ENCODE assay signal across 8 cellular contexts in the genomic region with DNA sequence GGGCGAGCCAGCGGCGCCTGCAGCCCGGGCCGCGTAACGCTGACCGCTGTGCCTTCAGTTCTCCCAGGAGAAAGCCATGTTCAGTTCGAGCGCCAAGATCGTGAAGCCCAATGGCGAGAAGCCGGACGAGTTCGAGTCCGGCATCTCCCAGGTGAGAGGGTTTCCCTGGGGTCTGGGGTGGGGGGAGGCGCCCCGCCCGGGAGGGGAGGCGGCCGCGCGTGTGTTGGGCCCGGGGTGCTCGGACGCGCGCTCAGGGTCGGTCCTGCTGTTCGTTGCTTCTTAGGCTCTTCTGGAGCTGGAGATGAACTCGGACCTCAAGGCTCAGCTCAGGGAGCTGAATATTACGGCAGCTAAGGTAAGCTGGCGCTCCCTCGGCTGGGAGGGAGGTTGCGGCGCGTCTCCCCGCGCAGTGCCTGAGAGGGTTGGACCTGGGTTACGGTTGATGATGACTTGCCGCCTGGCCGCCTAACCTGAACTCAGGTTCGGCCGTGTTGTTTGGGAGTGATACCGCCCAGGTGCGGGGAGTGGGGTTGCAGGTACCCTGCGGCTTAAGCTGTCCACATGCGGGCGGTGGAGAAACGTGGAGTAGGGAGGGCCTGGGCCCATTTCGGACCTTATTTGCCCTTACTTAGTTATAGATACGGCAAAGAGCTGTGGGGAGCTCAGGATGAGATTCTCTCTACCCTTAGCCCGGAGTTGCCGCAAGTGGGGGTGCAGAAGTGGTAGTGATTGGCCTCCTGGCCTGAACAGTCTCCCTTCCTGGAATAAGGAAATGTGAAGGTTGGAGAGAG. TPM values are rescaled to one million over a fixed set of nuclear protein-coding genes. Genes with fewer than 3 reads are reported as not detected.
A peak's percentile ranks its signal among the peaks of the same experiment; 100 is the strongest.
DNase-seq lines count a peak whose midpoint lies in the region; ATAC-seq and TF ChIP-seq lines count a peak whose summit lies in the region.

No MANE protein-coding gene starts in this region.

- no peak for TF ChIP-seq POLR2A in transverse colon (IDR thresholded peaks at IDR 0.05)

- CTCF ChIA-PET in WTC11 (lab: Charles Lee): no interaction called here

- POLR2A ChIA-PET in WTC11 (lab: Charles Lee): interaction anchor here (0.8 to 1.7 kb wide), 2 partner anchors 13 to 18 kb away, joined by 3 to 8 read pairs; partner anchors contain the start of gene RNASEH1

- intact Hi-C loops in transverse colon (cut with DNase I; ENCODE audit: low total_unique reads): no loop called here

- H3K4me1 Mint-ChIP-seq in WTC11: peaks cover 32% of the 10 kb centered on the region

- in situ Hi-C loops in transverse colon (cut with MboI; ENCODE audit: low pct_ligation_motif_present in 1 of 4, low pct_unique_long_range_greater_than_20kb in 1 of 4, low sequenced_read_pairs in 3 of 4): no loop called here

- H3K36me3 ChIP-seq in duodenal mucosa (ENCODE audit: control insufficient read depth in 1 of 2, insufficient read depth in 2 of 2, low read length in 2 of 2) (peaks cover 33 to 40% of the 10 kb centered on the region in 2 donors), mucosa of rectum (ENCODE audit: control insufficient read depth in 2 of 2, insufficient read depth in 2 of 2, low read length in 2 of 2) (peaks cover 31 to 38% of the 10 kb centered on the region in 2 donors), transverse colon (peaks cover 0 to 40% (median 12%) of the 10 kb centered on the region in 4 donors)

- 3 to 6% methylated on average over 3 to 32 of the region's 54 CpGs for WGBS in transverse colon (ENCODE audit: low coverage in 1 of 2), 2 donors

- peak overlapping the region; percentile 98 for H3K4me3 Mint-ChIP-seq in WTC11

- H3K9ac ChIP-seq in duodenal mucosa (ENCODE audit: low read depth in 1 of 2, low read length in 2 of 2) (peak overlapping the region; percentile 93 to 95), mucosa of rectum (ENCODE audit: low read depth in 1 of 2, low read length in 2 of 2) (peak overlapping the region; percentile 83 to 94)

- TF ChIP-seq CTCF in WTC11 (IDR thresholded peaks at IDR 0.05): no peak
- no peak for TF ChIP-seq CTCF in transverse colon (IDR thresholded peaks at IDR 0.05)

- peak; percentile 27 for ATAC-seq in HG03175 (IDR thresholded peaks at IDR 0.05; ENCODE audit: unreplicated experiment)
- ATAC-seq in WTC11: no peak

- TF ChIP-seq EP300 in transverse colon (IDR thresholded peaks at IDR 0.05; ENCODE audit: low read depth): no peak

- H3K27ac ChIP-seq in duodenal mucosa (ENCODE audit: low read depth, low read length) (peak overlapping the region; percentile 71), mucosa of rectum (ENCODE audit: low read depth in 2 of 2, low read length in 2 of 2) (peak overlapping the region; percentile 86 to 89), transverse colon (peak overlapping the region; percentile 87 to 91 (median 90))

- peak overlapping the region; percentile 97 for H3K27ac Mint-ChIP-seq in WTC11

- H3K4me1 ChIP-seq in duodenal mucosa (ENCODE audit: control insufficient read depth in 1 of 2, insufficient read depth in 2 of 2, low read length in 2 of 2): peaks cover 29 to 32% of the 10 kb centered on the region in 2 donors
- H3K4me1 ChIP-seq in mucosa of rectum (ENCODE audit: control insufficient read depth in 2 of 2, insufficient read depth in 2 of 2, low read length in 2 of 2): peaks cover 11 to 12% of the 10 kb centered on the region in 2 donors
- peaks cover 14 to 36% (median 32%) of the 10 kb centered on the region in 4 donors for H3K4me1 ChIP-seq in transverse colon

- peaks cover 52% of the 10 kb centered on the region for H3K36me3 Mint-ChIP-seq in WTC11

- H3K27me3 Mint-ChIP-seq in WTC11 (ENCODE audit: low read depth): no peaks in the 10 kb centered on the region

- H3K9me3 Mint-ChIP-seq in WTC11: no peaks in the 10 kb centered on the region

- peak; percentile 37 for DNase-seq in NCI-H748 (lab: John Stamatoyannopoulos, UW; ENCODE audit: unreplicated experiment)
- no peak for DNase-seq in NCI-H748 treated with DMSO at 0.1 percent for 48 hours (lab: John Stamatoyannopoulos, UW)
- DNase-seq in WTC11 (ENCODE audit: low spot score): no peak
- DNase-seq in transverse colon: no peak
- no peak for DNase-seq in DMS114 treated with DMSO at 0.1 percent for 48 hours (lab: John Stamatoyannopoulos, UW; ENCODE audit: unreplicated experiment)

- H3K9me3 ChIP-seq in duodenal mucosa (ENCODE audit: control insufficient read depth in 1 of 2, low read length in 2 of 2): no peaks in the 10 kb centered on the region
- H3K9me3 ChIP-seq in mucosa of rectum (ENCODE audit: control insufficient read depth in 2 of 2, low read length in 2 of 2): no peaks in the 10 kb centered on the region
- no peaks in the 10 kb centered on the region for H3K9me3 ChIP-seq in transverse colon

- H3K27me3 ChIP-seq in duodenal mucosa (ENCODE audit: control insufficient read depth in 1 of 2, insufficient read depth in 2 of 2, low read length in 2 of 2): no peaks in the 10 kb centered on the region
- no peaks in the 10 kb centered on the region for H3K27me3 ChIP-seq in mucosa of rectum (ENCODE audit: control insufficient read depth in 2 of 2, insufficient read depth in 2 of 2, low read length in 2 of 2)
- no peaks in the 10 kb centered on the region for H3K27me3 ChIP-seq in transverse colon

- H3K4me3 ChIP-seq in duodenal mucosa (ENCODE audit: low read depth in 1 of 2, low read length in 2 of 2) (peak overlapping the region; percentile 89 to 95), mucosa of rectum (ENCODE audit: low read length in 2 of 2) (peak overlapping the region; percentile 76 to 89), transverse colon (peak overlapping the region; percentile 65 to 74 (median 73))

TF ChIP-seq in WTC11, 78 proteins besides CTCF, POLR2A, EP300 and RAD21:
- TF ChIP-seq, protein P1, sequence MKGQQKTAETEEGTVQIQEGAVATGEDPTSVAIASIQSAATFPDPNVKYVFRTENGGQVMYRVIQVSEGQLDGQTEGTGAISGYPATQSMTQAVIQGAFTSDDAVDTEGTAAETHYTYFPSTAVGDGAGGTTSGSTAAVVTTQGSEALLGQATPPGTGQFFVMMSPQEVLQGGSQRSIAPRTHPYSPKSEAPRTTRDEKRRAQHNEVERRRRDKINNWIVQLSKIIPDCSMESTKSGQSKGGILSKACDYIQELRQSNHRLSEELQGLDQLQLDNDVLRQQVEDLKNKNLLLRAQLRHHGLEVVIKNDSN (CRISPR knock-in tag; IDR thresholded peaks at IDR 0.05): no peak
- TF ChIP-seq NFE2L1 (CRISPR knock-in tag; IDR thresholded peaks at IDR 0.05): no peak
- TF ChIP-seq ZNF219 (CRISPR knock-in tag; IDR thresholded peaks at IDR 0.05; ENCODE audit: borderline replicate concordance): no peak
- peak; percentile 79; the same call in 1 of the 2 replicates for TF ChIP-seq IRF1 (CRISPR knock-in tag; IDR thresholded peaks at IDR 0.05)
- TF ChIP-seq, protein P2, sequence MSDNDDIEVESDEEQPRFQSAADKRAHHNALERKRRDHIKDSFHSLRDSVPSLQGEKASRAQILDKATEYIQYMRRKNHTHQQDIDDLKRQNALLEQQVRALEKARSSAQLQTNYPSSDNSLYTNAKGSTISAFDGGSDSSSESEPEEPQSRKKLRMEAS (CRISPR knock-in tag; IDR thresholded peaks at IDR 0.05): no peak

RNA-seq across cellular contexts. Expression of gene RPS7, which starts 0.7 kb away (rescaled TPM):
- total RNA-seq in WTC11 (2021) (1,629 to 1,800 TPM (median 1,725 TPM) in 3 replicates), transverse colon (1,000 to 10,000 TPM; 1,279 to 3,433 (median 2,045) TPM)

RNA-seq across cellular contexts. Expression of gene RNASEH1, which starts 17.6 kb away (rescaled TPM):
- total RNA-seq in WTC11 (2021) (34.0 to 44.4 TPM (median 38.7 TPM) in 3 replicates), transverse colon (10 to 100 TPM in 2 of 4 donors, 1 to 10 TPM in 2; 7.4 to 12.4 (median 11.0) TPM)

RNA-seq across cellular contexts. Expression of gene COLEC11, which starts 19.2 kb away (rescaled TPM):
- total RNA-seq in WTC11 (2021): 0.69 to 1.3 TPM (median 0.87 TPM) in 3 replicates
- 1 to 10 TPM in 2 of 4 donors, not detected in 2; 1.6 to 2.0 TPM for total RNA-seq in transverse colon

RNA-seq across cellular contexts. Expression of gene ADI1, which starts 56.4 kb away (rescaled TPM):
- total RNA-seq in WTC11 (2021) (20.1 to 21.4 TPM (median 20.1 TPM) in 3 replicates), transverse colon (100 to 1,000 TPM in 1 of 4 donors, 10 to 100 TPM in 3; 44.1 to 110 (median 78.1) TPM)
